Comparison of ENCODE assay signal across 1 cellular context in genomic region chr9:35731415-35732184, GRCh38.
TF ChIP-seq lines count a peak whose summit lies in the region.

No MANE protein-coding gene starts in this region.

TF ChIP-seq in HCT116, 20 proteins besides CTCF, POLR2A, EP300 and RAD21:
- no peak for TF ChIP-seq YY1 (IDR thresholded peaks at IDR 0.05; ENCODE audit: extremely low read depth, insufficient replicate concordance, low read depth, low read length)
- peak; percentile 84 for TF ChIP-seq ZFX (IDR thresholded peaks at IDR 0.05)
